Comparison of ENCODE assay signal across 1 cellular context in the genomic region with DNA sequence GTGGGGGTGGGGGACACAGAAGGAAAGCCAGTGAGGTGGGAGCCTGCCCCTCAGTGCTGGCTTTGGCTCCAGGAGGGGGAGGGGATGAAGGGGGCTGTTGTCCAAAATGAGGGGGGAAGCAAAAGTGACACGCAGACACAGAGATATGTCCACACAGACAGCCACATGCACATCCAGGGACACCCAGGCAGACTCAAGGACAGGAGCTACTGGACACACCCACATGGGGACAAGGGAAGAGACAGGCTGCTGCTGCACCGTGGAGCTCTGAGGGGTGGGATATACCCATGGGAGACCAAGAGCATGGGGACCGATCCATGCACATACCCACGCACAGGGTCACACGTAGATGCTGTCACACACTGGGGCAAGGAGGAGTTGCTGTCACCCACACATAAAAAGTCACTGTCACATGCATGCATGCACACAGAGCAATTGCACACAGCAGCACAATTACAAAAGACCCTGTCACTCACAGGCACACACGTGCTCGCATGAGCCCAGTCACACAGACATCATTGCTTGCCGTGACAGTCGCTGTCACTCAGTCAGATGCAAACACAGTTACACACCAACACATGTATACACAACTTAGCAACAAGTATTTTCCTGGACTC.
A peak's percentile ranks its signal among the peaks of the same experiment; 100 is the strongest.
TF ChIP-seq lines count a peak whose summit lies in the region.

No MANE protein-coding gene starts in this region.

TF ChIP-seq in K562, 482 proteins besides CTCF, POLR2A, EP300 and RAD21 (continues in another document):
- TF ChIP-seq BACH1 (tag; IDR thresholded peaks at IDR 0.05) (no peak), MYBL2 (IDR thresholded peaks at IDR 0.05; ENCODE audit: low read depth) (no peak), MYBL2 (CRISPR knock-in tag; IDR thresholded peaks at IDR 0.05; ENCODE audit: borderline replicate concordance) (no peak), ARNT (IDR thresholded peaks at IDR 0.05) (no peak), SRSF7 (optimal IDR thresholded peaks at IDR 0.05; ENCODE audit: low read depth, low read length) (no peak), NFE2 (IDR thresholded peaks at IDR 0.05; ENCODE audit: low read depth) (no peak), KLF13 (tag; IDR thresholded peaks at IDR 0.05; ENCODE audit: borderline replicate concordance, low read depth) (0 out of 2 replicates have a peak, but pooled peaks have one; percentile 12), KLF10 (CRISPR knock-in tag; IDR thresholded peaks at IDR 0.05) (no peak), MAFK (IDR thresholded peaks at IDR 0.05; ENCODE audit: low read length) (peak; percentile 14; the same call in 1 of the 2 replicates), CBX3 (IDR thresholded peaks at IDR 0.05; ENCODE audit: borderline replicate concordance in 1 of 2, low read length in 2 of 2) (no peak), MXI1 (IDR thresholded peaks at IDR 0.05; ENCODE audit: low read depth, low read length) (0 out of 2 replicates have a peak, but pooled peaks have one; percentile 15), ADNP (tag; IDR thresholded peaks at IDR 0.05) (no peak), GABPB2 (CRISPR knock-in tag; conservative IDR thresholded peaks at IDR 0.05) (no peak), NFIX (CRISPR knock-in tag; IDR thresholded peaks at IDR 0.05; ENCODE audit: low read depth) (no peak), KDM1A (IDR thresholded peaks at IDR 0.05) (peak in 1 of 2 experiments; percentile 58; a peak in 1 of 4 replicates), RCOR1 (IDR thresholded peaks at IDR 0.05; ENCODE audit: borderline replicate concordance in 1 of 2, low read depth in 2 of 2, low read length in 2 of 2) (no peak), TRIM28 (IDR thresholded peaks at IDR 0.05) (no peak), CTBP1 (IDR thresholded peaks at IDR 0.05; ENCODE audit: borderline replicate concordance) (no peak), CBFA2T2 (conservative IDR thresholded peaks at IDR 0.05) (no peak), NR2C1 (IDR thresholded peaks at IDR 0.05) (no peak), NR2C1 (tag; IDR thresholded peaks at IDR 0.05) (no peak), SAFB (IDR thresholded peaks at IDR 0.05; ENCODE audit: borderline replicate concordance, low read depth, low read length) (no peak), RBBP5 (IDR thresholded peaks at IDR 0.05; ENCODE audit: borderline replicate concordance, insufficient read depth, low read length, poor library complexity, severe bottlenecking) (peak; percentile 3), MAFG (tag; conservative IDR thresholded peaks at IDR 0.05) (no peak), MTA1 (IDR thresholded peaks at IDR 0.05; ENCODE audit: borderline replicate concordance) (no peak), PML (IDR thresholded peaks at IDR 0.05; ENCODE audit: low read length) (no peak), MTA2 (IDR thresholded peaks at IDR 0.05; ENCODE audit: low read depth) (no peak), EZH2 (IDR thresholded peaks at IDR 0.05; ENCODE audit: borderline replicate concordance, low read depth, low read length) (no peak), ZNF124 (CRISPR knock-in tag; IDR thresholded peaks at IDR 0.05) (no peak), ILK (tag; IDR thresholded peaks at IDR 0.05; ENCODE audit: borderline replicate concordance, low read depth) (no peak), TEAD1 (CRISPR knock-in tag; IDR thresholded peaks at IDR 0.05) (no peak), HLTF (IDR thresholded peaks at IDR 0.05) (no peak), ZNF76 (CRISPR knock-in tag; IDR thresholded peaks at IDR 0.05; ENCODE audit: borderline replicate concordance) (no peak), POLR2H (tag; IDR thresholded peaks at IDR 0.05; ENCODE audit: low read depth) (no peak), SAFB2 (IDR thresholded peaks at IDR 0.05; ENCODE audit: borderline replicate concordance, low read depth, low read length, severe bottlenecking) (no peak), HNRNPL (IDR thresholded peaks at IDR 0.05; ENCODE audit: low read depth, low read length) (no peak), POLR2AphosphoS5 (IDR thresholded peaks at IDR 0.05; ENCODE audit: control insufficient read depth, insufficient read depth, low read depth, low read length) (no peak), KAT7 (CRISPR knock-in tag; IDR thresholded peaks at IDR 0.05; ENCODE audit: borderline replicate concordance) (no peak), PCBP1 (IDR thresholded peaks at IDR 0.05; ENCODE audit: low read depth, low read length, poor library complexity, severe bottlenecking) (no peak), FOXK2 (conservative IDR thresholded peaks at IDR 0.05 in 1 of 2, IDR thresholded peaks at IDR 0.05 in 1 of 2; ENCODE audit: low read depth in 2 of 2) (0 out of 4 replicates have a peak, but pooled peaks of 1 of the 2 experiments have one; percentile 33), HNRNPH1 (optimal IDR thresholded peaks at IDR 0.05; ENCODE audit: low read depth, low read length) (no peak), KHSRP (IDR thresholded peaks at IDR 0.05) (no peak), SRSF1 (IDR thresholded peaks at IDR 0.05; ENCODE audit: low read depth, low read length) (no peak), SMARCA5 (IDR thresholded peaks at IDR 0.05) (no peak)
- TF ChIP-seq, protein P1, sequence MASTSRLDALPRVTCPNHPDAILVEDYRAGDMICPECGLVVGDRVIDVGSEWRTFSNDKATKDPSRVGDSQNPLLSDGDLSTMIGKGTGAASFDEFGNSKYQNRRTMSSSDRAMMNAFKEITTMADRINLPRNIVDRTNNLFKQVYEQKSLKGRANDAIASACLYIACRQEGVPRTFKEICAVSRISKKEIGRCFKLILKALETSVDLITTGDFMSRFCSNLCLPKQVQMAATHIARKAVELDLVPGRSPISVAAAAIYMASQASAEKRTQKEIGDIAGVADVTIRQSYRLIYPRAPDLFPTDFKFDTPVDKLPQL (IDR thresholded peaks at IDR 0.05; ENCODE audit: extremely low read depth, insufficient read length), result no peak
- TF ChIP-seq, protein P2, sequence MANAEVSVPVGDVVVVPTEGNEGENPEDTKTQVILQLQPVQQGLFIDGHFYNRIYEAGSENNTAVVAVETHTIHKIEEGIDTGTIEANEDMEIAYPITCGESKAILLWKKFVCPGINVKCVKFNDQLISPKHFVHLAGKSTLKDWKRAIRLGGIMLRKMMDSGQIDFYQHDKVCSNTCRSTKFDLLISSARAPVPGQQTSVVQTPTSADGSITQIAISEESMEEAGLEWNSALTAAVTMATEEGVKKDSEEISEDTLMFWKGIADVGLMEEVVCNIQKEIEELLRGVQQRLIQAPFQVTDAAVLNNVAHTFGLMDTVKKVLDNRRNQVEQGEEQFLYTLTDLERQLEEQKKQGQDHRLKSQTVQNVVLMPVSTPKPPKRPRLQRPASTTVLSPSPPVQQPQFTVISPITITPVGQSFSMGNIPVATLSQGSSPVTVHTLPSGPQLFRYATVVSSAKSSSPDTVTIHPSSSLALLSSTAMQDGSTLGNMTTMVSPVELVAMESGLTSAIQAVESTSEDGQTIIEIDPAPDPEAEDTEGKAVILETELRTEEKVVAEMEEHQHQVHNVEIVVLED (CRISPR knock-in tag; IDR thresholded peaks at IDR 0.05), result no peak
- TF ChIP-seq, protein P3, sequence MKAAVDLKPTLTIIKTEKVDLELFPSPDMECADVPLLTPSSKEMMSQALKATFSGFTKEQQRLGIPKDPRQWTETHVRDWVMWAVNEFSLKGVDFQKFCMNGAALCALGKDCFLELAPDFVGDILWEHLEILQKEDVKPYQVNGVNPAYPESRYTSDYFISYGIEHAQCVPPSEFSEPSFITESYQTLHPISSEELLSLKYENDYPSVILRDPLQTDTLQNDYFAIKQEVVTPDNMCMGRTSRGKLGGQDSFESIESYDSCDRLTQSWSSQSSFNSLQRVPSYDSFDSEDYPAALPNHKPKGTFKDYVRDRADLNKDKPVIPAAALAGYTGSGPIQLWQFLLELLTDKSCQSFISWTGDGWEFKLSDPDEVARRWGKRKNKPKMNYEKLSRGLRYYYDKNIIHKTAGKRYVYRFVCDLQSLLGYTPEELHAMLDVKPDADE (conservative IDR thresholded peaks at IDR 0.05; ENCODE audit: control insufficient read depth, low read depth, low read length), result 0 out of 2 replicates have a peak, but pooled peaks have one; percentile 18
- TF ChIP-seq, protein P4, sequence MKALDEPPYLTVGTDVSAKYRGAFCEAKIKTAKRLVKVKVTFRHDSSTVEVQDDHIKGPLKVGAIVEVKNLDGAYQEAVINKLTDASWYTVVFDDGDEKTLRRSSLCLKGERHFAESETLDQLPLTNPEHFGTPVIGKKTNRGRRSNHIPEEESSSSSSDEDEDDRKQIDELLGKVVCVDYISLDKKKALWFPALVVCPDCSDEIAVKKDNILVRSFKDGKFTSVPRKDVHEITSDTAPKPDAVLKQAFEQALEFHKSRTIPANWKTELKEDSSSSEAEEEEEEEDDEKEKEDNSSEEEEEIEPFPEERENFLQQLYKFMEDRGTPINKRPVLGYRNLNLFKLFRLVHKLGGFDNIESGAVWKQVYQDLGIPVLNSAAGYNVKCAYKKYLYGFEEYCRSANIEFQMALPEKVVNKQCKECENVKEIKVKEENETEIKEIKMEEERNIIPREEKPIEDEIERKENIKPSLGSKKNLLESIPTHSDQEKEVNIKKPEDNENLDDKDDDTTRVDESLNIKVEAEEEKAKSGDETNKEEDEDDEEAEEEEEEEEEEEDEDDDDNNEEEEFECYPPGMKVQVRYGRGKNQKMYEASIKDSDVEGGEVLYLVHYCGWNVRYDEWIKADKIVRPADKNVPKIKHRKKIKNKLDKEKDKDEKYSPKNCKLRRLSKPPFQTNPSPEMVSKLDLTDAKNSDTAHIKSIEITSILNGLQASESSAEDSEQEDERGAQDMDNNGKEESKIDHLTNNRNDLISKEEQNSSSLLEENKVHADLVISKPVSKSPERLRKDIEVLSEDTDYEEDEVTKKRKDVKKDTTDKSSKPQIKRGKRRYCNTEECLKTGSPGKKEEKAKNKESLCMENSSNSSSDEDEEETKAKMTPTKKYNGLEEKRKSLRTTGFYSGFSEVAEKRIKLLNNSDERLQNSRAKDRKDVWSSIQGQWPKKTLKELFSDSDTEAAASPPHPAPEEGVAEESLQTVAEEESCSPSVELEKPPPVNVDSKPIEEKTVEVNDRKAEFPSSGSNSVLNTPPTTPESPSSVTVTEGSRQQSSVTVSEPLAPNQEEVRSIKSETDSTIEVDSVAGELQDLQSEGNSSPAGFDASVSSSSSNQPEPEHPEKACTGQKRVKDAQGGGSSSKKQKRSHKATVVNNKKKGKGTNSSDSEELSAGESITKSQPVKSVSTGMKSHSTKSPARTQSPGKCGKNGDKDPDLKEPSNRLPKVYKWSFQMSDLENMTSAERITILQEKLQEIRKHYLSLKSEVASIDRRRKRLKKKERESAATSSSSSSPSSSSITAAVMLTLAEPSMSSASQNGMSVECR (CRISPR knock-in tag; IDR thresholded peaks at IDR 0.05), result peak; percentile 29; the same call in 1 of the 2 replicates
- TF ChIP-seq, protein P5, sequence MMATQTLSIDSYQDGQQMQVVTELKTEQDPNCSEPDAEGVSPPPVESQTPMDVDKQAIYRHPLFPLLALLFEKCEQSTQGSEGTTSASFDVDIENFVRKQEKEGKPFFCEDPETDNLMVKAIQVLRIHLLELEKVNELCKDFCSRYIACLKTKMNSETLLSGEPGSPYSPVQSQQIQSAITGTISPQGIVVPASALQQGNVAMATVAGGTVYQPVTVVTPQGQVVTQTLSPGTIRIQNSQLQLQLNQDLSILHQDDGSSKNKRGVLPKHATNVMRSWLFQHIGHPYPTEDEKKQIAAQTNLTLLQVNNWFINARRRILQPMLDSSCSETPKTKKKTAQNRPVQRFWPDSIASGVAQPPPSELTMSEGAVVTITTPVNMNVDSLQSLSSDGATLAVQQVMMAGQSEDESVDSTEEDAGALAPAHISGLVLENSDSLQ (IDR thresholded peaks at IDR 0.05), result peak; percentile 93
- TF ChIP-seq, protein P6, sequence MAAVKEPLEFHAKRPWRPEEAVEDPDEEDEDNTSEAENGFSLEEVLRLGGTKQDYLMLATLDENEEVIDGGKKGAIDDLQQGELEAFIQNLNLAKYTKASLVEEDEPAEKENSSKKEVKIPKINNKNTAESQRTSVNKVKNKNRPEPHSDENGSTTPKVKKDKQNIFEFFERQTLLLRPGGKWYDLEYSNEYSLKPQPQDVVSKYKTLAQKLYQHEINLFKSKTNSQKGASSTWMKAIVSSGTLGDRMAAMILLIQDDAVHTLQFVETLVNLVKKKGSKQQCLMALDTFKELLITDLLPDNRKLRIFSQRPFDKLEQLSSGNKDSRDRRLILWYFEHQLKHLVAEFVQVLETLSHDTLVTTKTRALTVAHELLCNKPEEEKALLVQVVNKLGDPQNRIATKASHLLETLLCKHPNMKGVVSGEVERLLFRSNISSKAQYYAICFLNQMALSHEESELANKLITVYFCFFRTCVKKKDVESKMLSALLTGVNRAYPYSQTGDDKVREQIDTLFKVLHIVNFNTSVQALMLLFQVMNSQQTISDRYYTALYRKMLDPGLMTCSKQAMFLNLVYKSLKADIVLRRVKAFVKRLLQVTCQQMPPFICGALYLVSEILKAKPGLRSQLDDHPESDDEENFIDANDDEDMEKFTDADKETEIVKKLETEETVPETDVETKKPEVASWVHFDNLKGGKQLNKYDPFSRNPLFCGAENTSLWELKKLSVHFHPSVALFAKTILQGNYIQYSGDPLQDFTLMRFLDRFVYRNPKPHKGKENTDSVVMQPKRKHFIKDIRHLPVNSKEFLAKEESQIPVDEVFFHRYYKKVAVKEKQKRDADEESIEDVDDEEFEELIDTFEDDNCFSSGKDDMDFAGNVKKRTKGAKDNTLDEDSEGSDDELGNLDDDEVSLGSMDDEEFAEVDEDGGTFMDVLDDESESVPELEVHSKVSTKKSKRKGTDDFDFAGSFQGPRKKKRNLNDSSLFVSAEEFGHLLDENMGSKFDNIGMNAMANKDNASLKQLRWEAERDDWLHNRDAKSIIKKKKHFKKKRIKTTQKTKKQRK (IDR thresholded peaks at IDR 0.05; ENCODE audit: borderline replicate concordance, low read depth, low read length), result no peak
- TF ChIP-seq, protein P7, sequence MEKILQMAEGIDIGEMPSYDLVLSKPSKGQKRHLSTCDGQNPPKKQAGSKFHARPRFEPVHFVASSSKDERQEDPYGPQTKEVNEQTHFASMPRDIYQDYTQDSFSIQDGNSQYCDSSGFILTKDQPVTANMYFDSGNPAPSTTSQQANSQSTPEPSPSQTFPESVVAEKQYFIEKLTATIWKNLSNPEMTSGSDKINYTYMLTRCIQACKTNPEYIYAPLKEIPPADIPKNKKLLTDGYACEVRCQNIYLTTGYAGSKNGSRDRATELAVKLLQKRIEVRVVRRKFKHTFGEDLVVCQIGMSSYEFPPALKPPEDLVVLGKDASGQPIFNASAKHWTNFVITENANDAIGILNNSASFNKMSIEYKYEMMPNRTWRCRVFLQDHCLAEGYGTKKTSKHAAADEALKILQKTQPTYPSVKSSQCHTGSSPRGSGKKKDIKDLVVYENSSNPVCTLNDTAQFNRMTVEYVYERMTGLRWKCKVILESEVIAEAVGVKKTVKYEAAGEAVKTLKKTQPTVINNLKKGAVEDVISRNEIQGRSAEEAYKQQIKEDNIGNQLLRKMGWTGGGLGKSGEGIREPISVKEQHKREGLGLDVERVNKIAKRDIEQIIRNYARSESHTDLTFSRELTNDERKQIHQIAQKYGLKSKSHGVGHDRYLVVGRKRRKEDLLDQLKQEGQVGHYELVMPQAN (IDR thresholded peaks at IDR 0.05; ENCODE audit: borderline replicate concordance), result peak; percentile 65; the same call in 1 of the 2 replicates
- TF ChIP-seq, protein P8, sequence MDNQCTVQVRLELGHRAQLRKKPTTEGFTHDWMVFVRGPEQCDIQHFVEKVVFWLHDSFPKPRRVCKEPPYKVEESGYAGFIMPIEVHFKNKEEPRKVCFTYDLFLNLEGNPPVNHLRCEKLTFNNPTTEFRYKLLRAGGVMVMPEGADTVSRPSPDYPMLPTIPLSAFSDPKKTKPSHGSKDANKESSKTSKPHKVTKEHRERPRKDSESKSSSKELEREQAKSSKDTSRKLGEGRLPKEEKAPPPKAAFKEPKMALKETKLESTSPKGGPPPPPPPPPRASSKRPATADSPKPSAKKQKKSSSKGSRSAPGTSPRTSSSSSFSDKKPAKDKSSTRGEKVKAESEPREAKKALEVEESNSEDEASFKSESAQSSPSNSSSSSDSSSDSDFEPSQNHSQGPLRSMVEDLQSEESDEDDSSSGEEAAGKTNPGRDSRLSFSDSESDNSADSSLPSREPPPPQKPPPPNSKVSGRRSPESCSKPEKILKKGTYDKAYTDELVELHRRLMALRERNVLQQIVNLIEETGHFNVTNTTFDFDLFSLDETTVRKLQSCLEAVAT (IDR thresholded peaks at IDR 0.05), result no peak
